ENCODE assay signal across 2 cellular contexts in genomic region chr3:130967281-130967680, GRCh38.
TF ChIP-seq lines count a peak whose summit lies in the region.

No MANE protein-coding gene starts in this region.

TF ChIP-seq in IMR-90, 13 proteins besides CTCF, POLR2A, EP300 and RAD21:
- TF ChIP-seq, protein P1, sequence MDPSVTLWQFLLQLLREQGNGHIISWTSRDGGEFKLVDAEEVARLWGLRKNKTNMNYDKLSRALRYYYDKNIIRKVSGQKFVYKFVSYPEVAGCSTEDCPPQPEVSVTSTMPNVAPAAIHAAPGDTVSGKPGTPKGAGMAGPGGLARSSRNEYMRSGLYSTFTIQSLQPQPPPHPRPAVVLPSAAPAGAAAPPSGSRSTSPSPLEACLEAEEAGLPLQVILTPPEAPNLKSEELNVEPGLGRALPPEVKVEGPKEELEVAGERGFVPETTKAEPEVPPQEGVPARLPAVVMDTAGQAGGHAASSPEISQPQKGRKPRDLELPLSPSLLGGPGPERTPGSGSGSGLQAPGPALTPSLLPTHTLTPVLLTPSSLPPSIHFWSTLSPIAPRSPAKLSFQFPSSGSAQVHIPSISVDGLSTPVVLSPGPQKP (IDR thresholded peaks at IDR 0.05; ENCODE audit: borderline replicate concordance, low read depth, low read length): no peak
- TF ChIP-seq MAFK (IDR thresholded peaks at IDR 0.05; ENCODE audit: low read depth, low read length): peak; percentile 93

TF ChIP-seq in K562, 482 proteins besides CTCF, POLR2A, EP300 and RAD21:
- TF ChIP-seq MAFK (IDR thresholded peaks at IDR 0.05; ENCODE audit: low read length): peak; percentile 62
- TF ChIP-seq SMAD2 (IDR thresholded peaks at IDR 0.05; ENCODE audit: low read depth, low read length): no peak
- peak; percentile 62 for TF ChIP-seq MAFF (IDR thresholded peaks at IDR 0.05; ENCODE audit: low read length)
- no peak for TF ChIP-seq MYBL2 (IDR thresholded peaks at IDR 0.05; ENCODE audit: low read depth)
- no peak for TF ChIP-seq MYBL2 (CRISPR knock-in tag; IDR thresholded peaks at IDR 0.05; ENCODE audit: borderline replicate concordance)
- TF ChIP-seq MAFG (tag; conservative IDR thresholded peaks at IDR 0.05): 0 out of 2 replicates have a peak, but pooled peaks have one; percentile 12
- peak; percentile 71 for TF ChIP-seq ZNF316 (IDR thresholded peaks at IDR 0.05)
